In genomic region chr20:43824699-43825402, GRCh38 we compare ENCODE assay signal across 12 cellular contexts.
DNase-seq lines count a peak whose midpoint lies in the region; ATAC-seq, FAIRE-seq and TF ChIP-seq lines count a peak whose summit lies in the region.
"Had no signal": no experiment of that assay in that cellular context is flagged by ENCODE, and none has a peak within 500 bp of the region (broad histone marks: within the 10 kb centered on the region; RNA-seq: fewer than 3 reads in every experiment).

No MANE protein-coding gene starts in this region.

- peaks cover 5% of the 10 kb centered on the region; the same call in 2 of the 3 replicates for H3K9me3 Mint-ChIP-seq in GM23338
- H3K9me3 Mint-ChIP-seq: activated CD8-positive, alpha-beta T cell treated with anti-CD3 and anti-CD28 coated beads for 36 hours had no signal

- H3F3A ChIP-seq in GM23338 (replicated peaks; ENCODE audit: low read depth) (no peaks in the 10 kb centered on the region), PC-9 (ENCODE audit: insufficient read depth, low read depth) (no peaks in the 10 kb centered on the region)

- intact Hi-C loops in PC-9 (cut with micrococcal nuclease; ENCODE audit: unreplicated experiment) = no loop called here

- peak; percentile 75 for DNase-seq in GM23338 (ENCODE audit: low spot score)
- peak; percentile 32 to 63 for DNase-seq in PC-9
- DNase-seq in iPS DF 4.7 (ENCODE audit: extremely low read depth, low spot score) = peak; percentile 9
- DNase-seq in activated CD4-positive, CD25-positive, alpha-beta regulatory T cell (lab: John Stamatoyannopoulos, UW) = no peak
- no peak for DNase-seq in urothelium cell line (ENCODE audit: low spot score)
- DNase-seq: activated CD8-positive, alpha-beta T cell treated with anti-CD3 and anti-CD28 coated beads for 36 hours; DND-41; NCI-H226 had no signal

- no peaks in the 10 kb centered on the region for H3K4me1 Mint-ChIP-seq in GM23338

- H3K9ac ChIP-seq in BLaER1 treated with 17β-estradiol and CSF1 and Interleukin-3, amounts not matched to agents 10 nM and 100 nM = no peak overlapping the region

- no TSS peak for BruUV-seq in PC-9 (replicated peaks; lab: Mats Ljungman, UMichigan)

- H4K20me1 ChIP-seq in BLaER1 treated with 17β-estradiol and CSF1 and Interleukin-3, amounts not matched to agents 10 nM and 100 nM = no peaks in the 10 kb centered on the region
- H4K20me1 ChIP-seq in GM23338 (replicated peaks; ENCODE audit: insufficient read depth) = no peaks in the 10 kb centered on the region
- no peaks in the 10 kb centered on the region for H4K20me1 ChIP-seq in PC-9 (ENCODE audit: insufficient read depth)

- no peaks in the 10 kb centered on the region for H3K27me3 Mint-ChIP-seq in GM23338 (ENCODE audit: insufficient read depth, low read depth, poor library complexity)

- H3K27ac Mint-ChIP-seq in GM23338 = no peak overlapping the region
- H3K27ac Mint-ChIP-seq: activated CD8-positive, alpha-beta T cell treated with anti-CD3 and anti-CD28 coated beads for 36 hours had no signal

- H3K9me2 ChIP-seq in GM23338 (ENCODE audit: insufficient read depth) (no peaks in the 10 kb centered on the region), PC-9 (ENCODE audit: insufficient read depth) (no peaks in the 10 kb centered on the region)

- H3K36me3 Mint-ChIP-seq in GM23338 (ENCODE audit: low read depth) = no peaks in the 10 kb centered on the region

- peak overlapping the region in 8 of 11 experiments; percentile 25 to 67 (median 56); a peak in 16 of 22 replicates for H3K4me2 ChIP-seq in BLaER1 treated with 17β-estradiol and CSF1 and Interleukin-3, amounts not matched to agents 10 nM and 100 nM
- H3K4me2 ChIP-seq in GM23338 (no peak overlapping the region), PC-9 (no peak overlapping the region)

- CTCF ChIA-PET in PC-9 (lab: Charles Lee) = interaction anchor here (0.5 kb wide), 1 partner anchor 133 kb away, joined by 5 read pairs; no protein-coding TSS in a partner anchor

- ATAC-seq in GM23338 = peak; percentile 61; the same call in 2 of the 3 replicates
- ATAC-seq in HG02973 (IDR thresholded peaks at IDR 0.05; ENCODE audit: unreplicated experiment) = no peak
- no peak for ATAC-seq in HG02884 (IDR thresholded peaks at IDR 0.05; ENCODE audit: unreplicated experiment)
- ATAC-seq: activated CD8-positive, alpha-beta T cell treated with anti-CD3 and anti-CD28 coated beads for 36 hours had no signal

- H3K27me3 ChIP-seq in BLaER1 treated with 17β-estradiol and CSF1 and Interleukin-3, amounts not matched to agents 10 nM and 100 nM = no peaks in the 10 kb centered on the region
- H3K27me3 ChIP-seq in GM23338 (ENCODE audit: insufficient read depth) = no peaks in the 10 kb centered on the region
- no peaks in the 10 kb centered on the region for H3K27me3 ChIP-seq in PC-9 (ENCODE audit: insufficient read depth, low read depth)

- H3K4me3 Mint-ChIP-seq in GM23338 = no peak overlapping the region
- H3K4me3 Mint-ChIP-seq: activated CD8-positive, alpha-beta T cell treated with anti-CD3 and anti-CD28 coated beads for 36 hours had no signal

- no peak for FAIRE-seq in urothelium cell line (lab: Jason Lieb, UNC)

- no peak overlapping the region for H3K27ac ChIP-seq in BLaER1 treated with 17β-estradiol and CSF1 and Interleukin-3, amounts not matched to agents 10 nM and 100 nM
- H3K27ac ChIP-seq in GM23338 (ENCODE audit: low read depth) = no peak overlapping the region
- H3K27ac ChIP-seq in PC-9 = no peak overlapping the region

- H3K4me1 ChIP-seq in BLaER1 treated with 17β-estradiol and CSF1 and Interleukin-3, amounts not matched to agents 10 nM and 100 nM = peaks cover 0 to 33% (median 20%) of the 10 kb centered on the region in 10 experiments; a peak in 16 of 20 replicates
- H3K4me1 ChIP-seq in GM23338 (ENCODE audit: insufficient read depth) = no peaks in the 10 kb centered on the region
- H3K4me1 ChIP-seq in PC-9 (replicated peaks; ENCODE audit: insufficient read depth) = no peaks in the 10 kb centered on the region
- H3K4me1 ChIP-seq: HAP-1 had no signal

- H3K9me3 ChIP-seq in BLaER1 treated with 17β-estradiol and CSF1 and Interleukin-3, amounts not matched to agents 10 nM and 100 nM (replicated peaks in 1 of 11) = peaks cover 12 to 32% (median 28%) of the 10 kb centered on the region in 11 experiments; a peak in 20 of 22 replicates
- H3K9me3 ChIP-seq in PC-9 (ENCODE audit: insufficient read depth, low read depth) = no peaks in the 10 kb centered on the region
- H3K9me3 ChIP-seq: HAP-1 had no signal

- H3K79me2 ChIP-seq in GM23338 (replicated peaks; ENCODE audit: insufficient read depth) (no peaks in the 10 kb centered on the region), PC-9 (ENCODE audit: low read depth) (no peaks in the 10 kb centered on the region)

- H2AFZ ChIP-seq in GM23338 (no peak overlapping the region), PC-9 (no peak overlapping the region)

- POLR2A ChIA-PET in PC-9 (lab: Charles Lee; ENCODE audit: unreplicated experiment) = no interaction called here

- TF ChIP-seq CTCF in GM23338 (conservative IDR thresholded peaks at IDR 0.05; ENCODE audit: low read depth in 2 of 2) = no peak
- no peak for TF ChIP-seq CTCF in PC-9 (conservative IDR thresholded peaks at IDR 0.05)

- H3K4me3 ChIP-seq in BLaER1 treated with 17β-estradiol and CSF1 and Interleukin-3, amounts not matched to agents 10 nM and 100 nM = no peak overlapping the region
- H3K4me3 ChIP-seq in GM23338 (no peak overlapping the region), PC-9 (no peak overlapping the region)
- H3K4me3 ChIP-seq: HAP-1 had no signal

- H3K36me3 ChIP-seq in BLaER1 treated with 17β-estradiol and CSF1 and Interleukin-3, amounts not matched to agents 10 nM and 100 nM = no peaks in the 10 kb centered on the region
- H3K36me3 ChIP-seq in GM23338 (ENCODE audit: insufficient read depth) = no peaks in the 10 kb centered on the region
- no peaks in the 10 kb centered on the region for H3K36me3 ChIP-seq in PC-9 (ENCODE audit: low read depth)
- H3K36me3 ChIP-seq: HAP-1 had no signal

TF ChIP-seq in GM23338, 12 proteins besides CTCF, POLR2A, EP300 and RAD21:
- TF ChIP-seq CREB1 (CRISPR knock-in tag; IDR thresholded peaks at IDR 0.05; ENCODE audit: low read depth) (no peak), JUNB (IDR thresholded peaks at IDR 0.05; ENCODE audit: unreplicated experiment) (no peak), EZH2 (IDR thresholded peaks at IDR 0.05; ENCODE audit: low read depth, unreplicated experiment) (no peak), STAT1 (IDR thresholded peaks at IDR 0.05; ENCODE audit: unreplicated experiment) (no peak), ETS1 (IDR thresholded peaks at IDR 0.05) (no peak), ZNF331 (CRISPR knock-in tag; IDR thresholded peaks at IDR 0.05; ENCODE audit: low read depth) (no peak)

Comparison
In these comparisons a context has a peak if more than half of its experiments do, and no peak if none do; other contexts are left out.
1. H3K4me2 ChIP-seq: peak in BLaER1 treated with 17β-estradiol and CSF1 and Interleukin-3, amounts not matched to agents 10 nM and 100 nM (8 of 11); none in GM23338 (single experiment) and PC-9 (single experiment).
2. DNase-seq: peak in GM23338 (single experiment), PC-9 (2 of 2) and iPS DF 4.7 (single experiment); none in activated CD4-positive, CD25-positive, alpha-beta regulatory T cell (0 of 4) and urothelium cell line (single experiment).